Comparison of ENCODE assay signal across 1 cellular context in the genomic region with DNA sequence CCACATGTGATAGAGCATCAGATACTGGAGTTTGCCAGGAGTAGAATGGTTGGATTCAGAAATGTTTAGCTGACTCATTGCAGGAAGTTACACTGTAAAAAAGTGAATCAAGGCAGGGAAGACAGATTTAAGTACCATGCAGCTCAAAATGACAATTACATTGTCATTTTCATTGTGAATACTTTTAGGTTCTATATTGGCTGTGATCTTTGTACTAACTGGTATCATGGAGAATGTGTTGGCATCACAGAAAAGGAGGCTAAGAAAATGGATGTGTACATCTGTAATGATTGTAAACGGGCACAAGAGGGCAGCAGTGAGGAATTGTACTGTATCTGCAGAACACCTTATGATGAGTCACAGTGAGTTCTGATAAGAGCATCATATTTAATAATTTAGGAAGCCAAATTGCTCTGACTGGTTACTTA.
TF ChIP-seq lines count a peak whose summit lies in the region.

No MANE protein-coding gene starts in this region.

TF ChIP-seq in SK-N-SH, 30 proteins besides CTCF, POLR2A, EP300 and RAD21:
- peak; percentile 53 for TF ChIP-seq SMC3 (IDR thresholded peaks at IDR 0.05; ENCODE audit: low read depth, low read length)
- TF ChIP-seq FOSL2 (IDR thresholded peaks at IDR 0.05; ENCODE audit: borderline replicate concordance, low read depth): peak; percentile 72; the same call in 1 of the 2 replicates
- 0 out of 2 replicates have a peak, but pooled peaks have one; percentile 41 for TF ChIP-seq JUND (IDR thresholded peaks at IDR 0.05)
